33 cellular contexts compared by ENCODE assay signal in genomic region chr9:114093031-114093471, GRCh38. TPM values are rescaled to one million over a fixed set of nuclear protein-coding genes. Genes with fewer than 3 reads are reported as not detected.
DNase-seq lines count a peak whose midpoint lies in the region; ATAC-seq, FAIRE-seq and TF ChIP-seq lines count a peak whose summit lies in the region.
"Had no signal": no experiment of that assay in that cellular context is flagged by ENCODE, and none has a peak within 500 bp of the region (broad histone marks: within the 10 kb centered on the region; RNA-seq: fewer than 3 reads in every experiment).

No MANE protein-coding gene starts in this region.

- no peak overlapping the region for H3K4me3 Mint-ChIP-seq in WTC11
- H3K4me3 Mint-ChIP-seq: CD8-positive, alpha-beta T cell had no signal

- no peak for FAIRE-seq in kidney (lab: Jason Lieb, UNC)
- FAIRE-seq: A549, GM12878, GM19239, HTR-8/SVneo had no signal

- no peaks in the 10 kb centered on the region for H3K9me3 Mint-ChIP-seq in WTC11
- H3K9me3 Mint-ChIP-seq: CD8-positive, alpha-beta T cell had no signal

- POLR2A ChIA-PET in WTC11 (lab: Charles Lee): interaction anchor here (0.5 kb wide), 1 partner anchor 315 kb away, joined by 3 read pairs; no protein-coding TSS in a partner anchor

- H3K27me3 ChIP-seq in BLaER1 (no peaks in the 10 kb centered on the region), RWPE2 (ENCODE audit: insufficient read depth, poor library complexity, severe bottlenecking) (no peaks in the 10 kb centered on the region)
- H3K27me3 ChIP-seq: SJSA1 had no signal

- H3K4me1 ChIP-seq in BLaER1: peaks cover 67% of the 10 kb centered on the region
- no peaks in the 10 kb centered on the region for H3K4me1 ChIP-seq in RWPE2 (ENCODE audit: insufficient read depth, poor library complexity, severe bottlenecking)
- H3K4me1 ChIP-seq in kidney (ENCODE audit: control insufficient read depth in 1 of 2, insufficient read depth in 1 of 2, low read depth in 1 of 2, low read length in 2 of 2): peaks cover 12 to 18% of the 10 kb centered on the region in 2 donors

- CTCF ChIA-PET in WTC11 (lab: Charles Lee): interaction anchor here (1.8 to 7.4 kb wide), 3 partner anchors 9 to 198 kb away, joined by 8 to 101 read pairs (median 10); no protein-coding TSS in a partner anchor

- DNase-seq in RWPE2 (ENCODE audit: low spot score) (peak; percentile 23), kidney (peak; percentile 61), posterior vena cava (ENCODE audit: low spot score) (peak; percentile 65), WTC11 (ENCODE audit: low spot score) (no peak)
- DNase-seq in activated CD4-positive, alpha-beta T cell treated with anti-CD3 and anti-CD28 coated beads for 1 hour: no peak
- DNase-seq: AML-193; Caco-2; CD8-positive, alpha-beta T cell; DMS79; EL; GDM1; H7; KBM-7; MV-4-11; NCI-H1105; NCI-H1436 treated with DMSO at 0.1 percent for 48 hours; NCI-H1930; NCI-H2107; NCI-H446 treated with DMSO at 0.1 percent for 48 hours; NCI-H526 treated with DMSO at 0.1 percent for 48 hours; PC-9; Right ventricle myocardium superior had no signal

- H3K4me2 ChIP-seq in BLaER1: peak overlapping the region; percentile 98
- H3K4me2 ChIP-seq: A549, PC-9 had no signal

- peaks cover 34% of the 10 kb centered on the region for H3K27me3 Mint-ChIP-seq in WTC11 (ENCODE audit: low read depth)

- peaks cover 5% of the 10 kb centered on the region; the same call in 1 of the 2 replicates for H3K4me1 Mint-ChIP-seq in WTC11

- H3K9me3 ChIP-seq in BLaER1 (no peaks in the 10 kb centered on the region), RWPE2 (ENCODE audit: severe bottlenecking) (no peaks in the 10 kb centered on the region), kidney (ENCODE audit: control insufficient read depth in 1 of 2, low read length in 2 of 2) (no peaks in the 10 kb centered on the region)
- H3K9me3 ChIP-seq: A549, Caco-2, SJSA1 had no signal

- H3K9ac ChIP-seq in BLaER1 (no peak overlapping the region), kidney (ENCODE audit: low read length in 2 of 2) (no peak overlapping the region)

- ATAC-seq in RWPE2 (ENCODE audit: low read depth) (no peak), HG03108 (IDR thresholded peaks at IDR 0.05; ENCODE audit: unreplicated experiment) (no peak), GM18858 (IDR thresholded peaks at IDR 0.05; ENCODE audit: unreplicated experiment) (no peak), WTC11 (no peak)
- ATAC-seq: A549; CD8-positive, alpha-beta T cell; GM12878 had no signal

- H3K27ac Mint-ChIP-seq in WTC11: no peak overlapping the region
- H3K27ac Mint-ChIP-seq: CD8-positive, alpha-beta T cell had no signal

- intact Hi-C loops in kidney (cut with DNase I) (no loop called here), posterior vena cava (cut with DNase I) (no loop called here)

- TF ChIP-seq CTCF in RWPE2 (IDR thresholded peaks at IDR 0.05; ENCODE audit: poor library complexity, severe bottlenecking) (no peak), kidney (IDR thresholded peaks at IDR 0.05; ENCODE audit: borderline replicate concordance, extremely low read depth, insufficient read depth) (no peak), WTC11 (IDR thresholded peaks at IDR 0.05) (no peak)

- peaks cover 62% of the 10 kb centered on the region for H3K36me3 ChIP-seq in BLaER1
- no peaks in the 10 kb centered on the region for H3K36me3 ChIP-seq in RWPE2 (ENCODE audit: low read depth)
- H3K36me3 ChIP-seq in kidney (ENCODE audit: control insufficient read depth in 1 of 2, insufficient read depth in 2 of 2, low read length in 2 of 2): peaks cover 12 to 38% of the 10 kb centered on the region in 2 donors
- H3K36me3 ChIP-seq: SJSA1 had no signal

- no peaks in the 10 kb centered on the region for H3K36me3 Mint-ChIP-seq in WTC11
- H3K36me3 Mint-ChIP-seq: CD8-positive, alpha-beta T cell had no signal

- H3K4me3 ChIP-seq in BLaER1 (no peak overlapping the region), RWPE2 (ENCODE audit: severe bottlenecking) (no peak overlapping the region), kidney (ENCODE audit: low read length in 2 of 2) (no peak overlapping the region)
- H3K4me3 ChIP-seq: A549, GM12878, PC-9, SJSA1 had no signal

- H3K27ac ChIP-seq in BLaER1: peak overlapping the region; percentile 79
- no peak overlapping the region for H3K27ac ChIP-seq in RWPE2 (ENCODE audit: poor library complexity, severe bottlenecking)
- no peak overlapping the region for H3K27ac ChIP-seq in kidney (ENCODE audit: low read depth in 2 of 2, low read length in 2 of 2)
- H3K27ac ChIP-seq: A549, C4-2B, PC-9, SJSA1 had no signal

- no peaks in the 10 kb centered on the region for H4K20me1 ChIP-seq in BLaER1

TF ChIP-seq in WTC11, 78 proteins besides CTCF, POLR2A, EP300 and RAD21:
- TF ChIP-seq ZNF232 (CRISPR knock-in tag; IDR thresholded peaks at IDR 0.05): no peak
- no peak for TF ChIP-seq ZNF396 (CRISPR knock-in tag; IDR thresholded peaks at IDR 0.05; ENCODE audit: borderline replicate concordance)
- TF ChIP-seq ZNF416 (CRISPR knock-in tag; IDR thresholded peaks at IDR 0.05): no peak
- TF ChIP-seq GRHL2 (CRISPR knock-in tag; IDR thresholded peaks at IDR 0.05; ENCODE audit: insufficient replicate concordance, severe bottlenecking): no peak
- no peak for TF ChIP-seq ZNF317 (CRISPR knock-in tag; IDR thresholded peaks at IDR 0.05; ENCODE audit: borderline replicate concordance, low read depth)
- TF ChIP-seq, protein P1, sequence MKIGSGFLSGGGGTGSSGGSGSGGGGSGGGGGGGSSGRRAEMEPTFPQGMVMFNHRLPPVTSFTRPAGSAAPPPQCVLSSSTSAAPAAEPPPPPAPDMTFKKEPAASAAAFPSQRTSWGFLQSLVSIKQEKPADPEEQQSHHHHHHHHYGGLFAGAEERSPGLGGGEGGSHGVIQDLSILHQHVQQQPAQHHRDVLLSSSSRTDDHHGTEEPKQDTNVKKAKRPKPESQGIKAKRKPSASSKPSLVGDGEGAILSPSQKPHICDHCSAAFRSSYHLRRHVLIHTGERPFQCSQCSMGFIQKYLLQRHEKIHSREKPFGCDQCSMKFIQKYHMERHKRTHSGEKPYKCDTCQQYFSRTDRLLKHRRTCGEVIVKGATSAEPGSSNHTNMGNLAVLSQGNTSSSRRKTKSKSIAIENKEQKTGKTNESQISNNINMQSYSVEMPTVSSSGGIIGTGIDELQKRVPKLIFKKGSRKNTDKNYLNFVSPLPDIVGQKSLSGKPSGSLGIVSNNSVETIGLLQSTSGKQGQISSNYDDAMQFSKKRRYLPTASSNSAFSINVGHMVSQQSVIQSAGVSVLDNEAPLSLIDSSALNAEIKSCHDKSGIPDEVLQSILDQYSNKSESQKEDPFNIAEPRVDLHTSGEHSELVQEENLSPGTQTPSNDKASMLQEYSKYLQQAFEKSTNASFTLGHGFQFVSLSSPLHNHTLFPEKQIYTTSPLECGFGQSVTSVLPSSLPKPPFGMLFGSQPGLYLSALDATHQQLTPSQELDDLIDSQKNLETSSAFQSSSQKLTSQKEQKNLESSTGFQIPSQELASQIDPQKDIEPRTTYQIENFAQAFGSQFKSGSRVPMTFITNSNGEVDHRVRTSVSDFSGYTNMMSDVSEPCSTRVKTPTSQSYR (CRISPR knock-in tag; IDR thresholded peaks at IDR 0.05): no peak
- no peak for TF ChIP-seq SOX15 (CRISPR knock-in tag; IDR thresholded peaks at IDR 0.05)
- TF ChIP-seq, protein P2, sequence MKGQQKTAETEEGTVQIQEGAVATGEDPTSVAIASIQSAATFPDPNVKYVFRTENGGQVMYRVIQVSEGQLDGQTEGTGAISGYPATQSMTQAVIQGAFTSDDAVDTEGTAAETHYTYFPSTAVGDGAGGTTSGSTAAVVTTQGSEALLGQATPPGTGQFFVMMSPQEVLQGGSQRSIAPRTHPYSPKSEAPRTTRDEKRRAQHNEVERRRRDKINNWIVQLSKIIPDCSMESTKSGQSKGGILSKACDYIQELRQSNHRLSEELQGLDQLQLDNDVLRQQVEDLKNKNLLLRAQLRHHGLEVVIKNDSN (CRISPR knock-in tag; IDR thresholded peaks at IDR 0.05): no peak
- no peak for TF ChIP-seq ZNF121 (CRISPR knock-in tag; IDR thresholded peaks at IDR 0.05)
- no peak for TF ChIP-seq ETV6 (CRISPR knock-in tag; IDR thresholded peaks at IDR 0.05)
- TF ChIP-seq ZBTB21 (CRISPR knock-in tag; IDR thresholded peaks at IDR 0.05; ENCODE audit: borderline replicate concordance): no peak
- TF ChIP-seq NFE2L1 (CRISPR knock-in tag; IDR thresholded peaks at IDR 0.05): no peak
- no peak for TF ChIP-seq TEAD1 (CRISPR knock-in tag; IDR thresholded peaks at IDR 0.05)
- no peak for TF ChIP-seq SP1 (CRISPR knock-in tag; conservative IDR thresholded peaks at IDR 0.05)
- TF ChIP-seq ZNF671 (CRISPR knock-in tag; IDR thresholded peaks at IDR 0.05): no peak
- TF ChIP-seq, protein P3, sequence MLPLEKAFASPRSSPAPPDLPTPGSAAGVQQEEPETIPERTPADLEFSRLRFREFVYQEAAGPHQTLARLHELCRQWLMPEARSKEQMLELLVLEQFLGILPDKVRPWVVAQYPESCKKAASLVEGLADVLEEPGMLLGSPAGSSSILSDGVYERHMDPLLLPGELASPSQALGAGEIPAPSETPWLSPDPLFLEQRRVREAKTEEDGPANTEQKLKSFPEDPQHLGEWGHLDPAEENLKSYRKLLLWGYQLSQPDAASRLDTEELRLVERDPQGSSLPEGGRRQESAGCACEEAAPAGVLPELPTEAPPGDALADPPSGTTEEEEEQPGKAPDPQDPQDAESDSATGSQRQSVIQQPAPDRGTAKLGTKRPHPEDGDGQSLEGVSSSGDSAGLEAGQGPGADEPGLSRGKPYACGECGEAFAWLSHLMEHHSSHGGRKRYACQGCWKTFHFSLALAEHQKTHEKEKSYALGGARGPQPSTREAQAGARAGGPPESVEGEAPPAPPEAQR (CRISPR knock-in tag; IDR thresholded peaks at IDR 0.05): no peak
- TF ChIP-seq TCF7 (CRISPR knock-in tag; IDR thresholded peaks at IDR 0.05; ENCODE audit: low read depth): no peak

RNA-seq across cellular contexts. Expression of gene KIF12, which starts 6.0 kb away (rescaled TPM):
- total RNA-seq in kidney: 202 TPM
- 155 TPM for polyA plus RNA-seq in kidney (ENCODE audit: insufficient read depth, low read depth, low replicate concordance)
- total RNA-seq in posterior vena cava: not detected
- total RNA-seq in WTC11 (2021): 3.0 to 4.0 TPM (median 3.1 TPM) in 3 replicates
- total RNA-seq: CD8-positive, alpha-beta T cell; GM12878; LHCN-M2; MCF 10A; PC-9; Right ventricle myocardium superior had no signal
- polyA plus RNA-seq: GM12878 had no signal

RNA-seq across cellular contexts. Expression of gene AMBP, which starts 15.0 kb away (rescaled TPM):
- total RNA-seq in kidney (5.3 TPM), posterior vena cava (under 1 TPM in 1 of 2 donors, not detected in 1; 0.65 TPM), WTC11 (2021) (3.3 to 3.6 TPM (median 3.5 TPM) in 3 replicates)
- 43.5 TPM for polyA plus RNA-seq in kidney (ENCODE audit: insufficient read depth, low read depth, low replicate concordance)
- total RNA-seq: CD8-positive, alpha-beta T cell; LHCN-M2; MCF 10A; PC-9 had no signal

Comparison
In these comparisons a context has a peak if more than half of its experiments do, and no peak if none do; other contexts are left out.
1. DNase-seq: peak in RWPE2 (single experiment), kidney (single experiment) and posterior vena cava (single experiment); none in WTC11 (single experiment) and activated CD4-positive, alpha-beta T cell treated with anti-CD3 and anti-CD28 coated beads for 1 hour (single experiment).
2. RNA of gene KIF12, which starts 6.0 kb away (total RNA-seq): 202 TPM in kidney (single experiment); 3.0 to 4.0 TPM in WTC11 and not detected in posterior vena cava; every median in the first group is over 10 times any median in the second.